In the genomic region with DNA sequence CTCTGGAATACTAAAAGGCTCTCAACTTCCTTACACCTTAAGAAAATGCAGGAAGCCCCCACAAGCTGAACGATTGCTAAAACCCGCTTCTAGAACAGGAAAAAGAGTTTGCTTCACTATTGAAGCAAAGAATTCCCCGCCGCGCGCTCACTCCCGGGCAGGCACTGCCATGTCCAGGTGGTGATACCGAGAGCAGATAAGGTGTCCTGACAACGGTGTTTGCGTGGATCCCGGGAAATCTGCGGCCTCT, we compare ENCODE assay signal across 8 cellular contexts. TPM values are rescaled to one million over a fixed set of nuclear protein-coding genes. Genes with fewer than 3 reads are reported as not detected.
DNase-seq lines count a peak whose midpoint lies in the region; ATAC-seq, FAIRE-seq and TF ChIP-seq lines count a peak whose summit lies in the region.

No MANE protein-coding gene starts in this region.

- H3K4me3 ChIP-seq in SJCRH30 (peak overlapping the region; percentile 84), H1 (ENCODE audit: extremely low read depth in 1 of 4, insufficient read depth in 2 of 4, low read depth in 3 of 4, low read length in 4 of 4) (peak overlapping the region; percentile 63 to 98 (median 68))

- H3K4me2 ChIP-seq in H1 (ENCODE audit: insufficient read depth in 1 of 2, low read depth in 2 of 2, low read length in 2 of 2): peak overlapping the region; percentile 68 to 98

- no peak for TF ChIP-seq EP300 in H1 (IDR thresholded peaks at IDR 0.05; ENCODE audit: borderline replicate concordance in 1 of 2, low read depth in 2 of 2, low read length in 2 of 2)

- H2AFZ ChIP-seq in H1 (ENCODE audit: low read length): no peak overlapping the region

- CTCF ChIA-PET in H1 (lab: Charles Lee; ENCODE audit: partially characterized antibody): interaction anchor here (0.9 to 3.3 kb wide), 10 partner anchors 10 to 192 kb away, joined by 3 to 20 read pairs (median 6); no protein-coding TSS in a partner anchor

- no peak overlapping the region for H3K4ac ChIP-seq in H1 (replicated peaks; ENCODE audit: insufficient read length, low read depth, low read length)

- no peak overlapping the region for H2BK5ac ChIP-seq in H1 (ENCODE audit: low read depth, low read length)

- no peak overlapping the region for H3K56ac ChIP-seq in H1 (replicated peaks; ENCODE audit: insufficient read length, low read depth, low read length)

- H2BK15ac ChIP-seq in H1 (ENCODE audit: low read length): no peak overlapping the region

- no peak overlapping the region for H4K91ac ChIP-seq in H1 (replicated peaks; ENCODE audit: insufficient read length, low read length)

- peaks cover 19% of the 10 kb centered on the region for H3K23me2 ChIP-seq in H1 (ENCODE audit: low read depth, low read length)

- no peaks in the 10 kb centered on the region for H3K36me3 ChIP-seq in SJCRH30
- H3K36me3 ChIP-seq in H1 (ENCODE audit: control insufficient read depth in 2 of 4, insufficient read depth in 4 of 4, low read length in 3 of 4): no peaks in the 10 kb centered on the region

- H3K18ac ChIP-seq in H1 (ENCODE audit: extremely low read depth, low read length): peak overlapping the region; percentile 80; the same call in 1 of the 2 replicates

- peak overlapping the region; percentile 85 for H3K4me3 Mint-ChIP-seq in natural killer cell

- no peaks in the 10 kb centered on the region; the same call in 1 of the 2 replicates for H3K79me1 ChIP-seq in H1 (ENCODE audit: low read depth, low read length)

- TF ChIP-seq RAD21 in H1 (IDR thresholded peaks at IDR 0.05 in 1 of 2, conservative IDR thresholded peaks at IDR 0.05 in 1 of 2; ENCODE audit: low read depth in 2 of 2, low read length in 2 of 2): no peak

- peaks cover 34 to 49% of the 10 kb centered on the region in 2 donors for H3K27me3 Mint-ChIP-seq in natural killer cell (ENCODE audit: low read depth in 2 of 2)

- H3K36me3 Mint-ChIP-seq in natural killer cell: no peaks in the 10 kb centered on the region

- 3% methylated on average over 12 of the region's 12 CpGs; no CpG with 5 or more reads in 1 of the 2 experiments for WGBS in H1 (ENCODE audit: extremely low coverage in 1 of 2, insufficient coverage in 1 of 2, insufficient read length in 1 of 2, insufficient replicate concordance in 2 of 2, low coverage in 1 of 2, low lambda C conversion rate in 2 of 2, missing lambda C conversion rate in 1 of 2), 2 experiments

- TF ChIP-seq POLR2A in H1 (IDR thresholded peaks at IDR 0.05; ENCODE audit: control extremely low read depth in 1 of 2, low read depth in 2 of 2, low read length in 2 of 2): no peak

- peak overlapping the region in 1 of 4 experiments; percentile 39; a peak in 2 of 7 replicates for H3K9ac ChIP-seq in H1 (replicated peaks in 1 of 4; ENCODE audit: extremely low read depth in 1 of 4, low read depth in 3 of 4, low read length in 3 of 4)

- H4K20me1 ChIP-seq in H1 (replicated peaks in 1 of 2; ENCODE audit: control insufficient read depth in 1 of 2, insufficient read depth in 2 of 2, low read length in 2 of 2): no peaks in the 10 kb centered on the region

- H3K27ac Mint-ChIP-seq in natural killer cell: no peak overlapping the region

- peak; percentile 1 for ATAC-seq in GM19455 (IDR thresholded peaks at IDR 0.05; ENCODE audit: unreplicated experiment)
- no peak for ATAC-seq in natural killer cell

- peaks cover 0 to 29% of the 10 kb centered on the region in 2 experiments; a peak in 2 of 4 replicates for H3K79me2 ChIP-seq in H1 (ENCODE audit: control insufficient read depth in 1 of 2, insufficient read depth in 2 of 2, low read length in 2 of 2)

- H4K5ac ChIP-seq in H1 (ENCODE audit: insufficient read length, low read depth, low read length): no peak overlapping the region

- POLR2A ChIA-PET in H1 (lab: Charles Lee; ENCODE audit: partially characterized antibody): interaction anchor here (1.2 to 1.6 kb wide), 4 partner anchors 10 to 229 kb away, joined by 3 read pairs; a partner anchor contains a TSS

- H3K9me3 ChIP-seq in SJCRH30 (replicated peaks) (no peaks in the 10 kb centered on the region), H1 (ENCODE audit: insufficient read depth in 2 of 2, low read depth in 1 of 2, low read length in 1 of 2) (no peaks in the 10 kb centered on the region)

- FAIRE-seq in H1 (lab: Jason Lieb, UNC): no peak

- H3K4me1 ChIP-seq in SJCRH30 (peaks cover 6% of the 10 kb centered on the region; the same call in 1 of the 2 replicates), H1 (replicated peaks in 1 of 4; ENCODE audit: control insufficient read depth in 3 of 4, insufficient read depth in 4 of 4, low read length in 3 of 4) (peaks cover 13 to 17% (median 16%) of the 10 kb centered on the region in 4 experiments)

- no peak overlapping the region for H3K23ac ChIP-seq in H1 (ENCODE audit: insufficient read length)

- DNase-seq in ACHN (peak; percentile 8), SJCRH30 (no peak), H1 (ENCODE audit: low read depth in 1 of 2, low spot score in 2 of 2) (no peak), natural killer cell (no peak), NCI-H1092 treated with DMSO at 0.1 percent for 48 hours (lab: John Stamatoyannopoulos, UW) (no peak), DMS114 treated with DMSO at 0.1 percent for 48 hours (lab: John Stamatoyannopoulos, UW; ENCODE audit: unreplicated experiment) (no peak), posterior vena cava (ENCODE audit: low spot score) (no peak)

- H2AK5ac ChIP-seq in H1 (ENCODE audit: low read depth, low read length): no peak overlapping the region

- 0 out of 2 replicates have a peak overlapping the region, but pooled peaks have one; percentile 42 for H2BK12ac ChIP-seq in H1 (ENCODE audit: low read depth, low read length)

- H2BK120ac ChIP-seq in H1 (replicated peaks; ENCODE audit: low read depth, low read length): no peak overlapping the region

- in situ Hi-C loops in ACHN (cut with HindIII; ENCODE audit: low pct_ligation_motif_present, low pct_unique_long_range_greater_than_20kb, low sequenced_read_pairs): no loop called here

- no peak overlapping the region for H3K14ac ChIP-seq in H1 (ENCODE audit: insufficient read length)

- no peak overlapping the region for H2BK20ac ChIP-seq in H1 (ENCODE audit: low read length)

- H4K8ac ChIP-seq in H1 (ENCODE audit: extremely low read depth, insufficient read depth, low read length): no peak overlapping the region; the same call in 1 of the 2 replicates

- H3K4me1 Mint-ChIP-seq in natural killer cell: peaks cover 9 to 24% of the 10 kb centered on the region in 2 donors

- no peaks in the 10 kb centered on the region for H3K9me3 Mint-ChIP-seq in natural killer cell

- TF ChIP-seq CTCF in H1 (IDR thresholded peaks at IDR 0.05; ENCODE audit: control extremely low read depth in 1 of 3, insufficient read depth in 1 of 3, low read depth in 1 of 3, low read length in 3 of 3) (no peak), natural killer cell (IDR thresholded peaks at IDR 0.05) (no peak)

- intact Hi-C loops in natural killer cell (cut with micrococcal nuclease) (no loop called here), posterior vena cava (cut with DNase I) (no loop called here)

- H3K27ac ChIP-seq in SJCRH30 (peak overlapping the region; percentile 89), H1 (ENCODE audit: low read depth, low read length) (no peak overlapping the region)

- H3K27me3 ChIP-seq in SJCRH30 (no peaks in the 10 kb centered on the region), H1 (replicated peaks in 1 of 4; ENCODE audit: control insufficient read depth in 3 of 4, extremely low read depth in 1 of 4, insufficient read depth in 3 of 4, low read length in 3 of 4) (peaks cover 2 to 19% (median 16%) of the 10 kb centered on the region in 4 experiments)

RNA-seq across cellular contexts. Expression of a gene that starts 1.1 kb away (rescaled TPM):
- total RNA-seq in SJCRH30 (2014; rRNA removed; shearing (Covaris generic)): 61.3 and 63.8 TPM in 2 replicates
- total RNA-seq in H1 (2021; fragmentation: NEBNext Ultra II Directional; extraction: Animal tissue kit (Norgen Biotek cat#: 25700)): 29.7 and 30.8 TPM in 2 replicates
- polyA plus RNA-seq in H1 (2011; rRNA removed): 3.2 and 7.2 TPM in 2 replicates
- 7.5 TPM for polyA plus RNA-seq in H1 (2011; cell fraction: cytosol; rRNA removed)
- 2.0 TPM for polyA plus RNA-seq in H1 (2011; cell fraction: nucleus; rRNA removed)
- 8.5 to 20.4 TPM (median 10.9 TPM) in 4 replicates for polyA plus RNA-seq in H1 (2012, experiment 1 of 2)
- 6.3 TPM for polyA plus RNA-seq in H1 (2012, experiment 2 of 2)
- polyA plus RNA-seq in H1 (2013, experiment 1 of 2): 8.4 TPM
- polyA plus RNA-seq in H1 (2013, experiment 2 of 2): 9.4 TPM
- 11.6 and 16.0 TPM in 2 replicates for polyA minus RNA-seq in H1 (2011; rRNA and poly(A)+ RNA removed)
- 8.2 TPM for polyA minus RNA-seq in H1 (2011; cell fraction: cytosol; rRNA and poly(A)+ RNA removed)
- polyA minus RNA-seq in H1 (2011; cell fraction: nucleus; rRNA and poly(A)+ RNA removed): 7.1 TPM
- total RNA-seq in natural killer cell (1 to 10 TPM in 2 of 3 donors, under 1 TPM in 1; 0.43 to 4.4 (median 1.8) TPM), posterior vena cava (10 to 100 TPM; 21.7 to 31.3 TPM)

RNA-seq across cellular contexts. Expression of a gene that starts 22.0 kb away (rescaled TPM):
- total RNA-seq in SJCRH30 (2014; rRNA removed; shearing (Covaris generic)): 0.18 and 0.73 TPM in 2 replicates
- total RNA-seq in H1 (2021; fragmentation: NEBNext Ultra II Directional; extraction: Animal tissue kit (Norgen Biotek cat#: 25700)): 11.0 and 12.8 TPM in 2 replicates
- 5.9 and 6.2 TPM in 2 replicates for polyA plus RNA-seq in H1 (2011; rRNA removed)
- polyA plus RNA-seq in H1 (2011; cell fraction: cytosol; rRNA removed): 10.0 TPM
- 24.0 TPM for polyA plus RNA-seq in H1 (2011; cell fraction: nucleus; rRNA removed)
- 10.8 to 15.1 TPM (median 13.2 TPM) in 4 replicates for polyA plus RNA-seq in H1 (2012, experiment 1 of 2)
- polyA plus RNA-seq in H1 (2012, experiment 2 of 2): 1.4 TPM
- 11.1 TPM for polyA plus RNA-seq in H1 (2013, experiment 1 of 2)
- polyA plus RNA-seq in H1 (2013, experiment 2 of 2): 8.7 TPM
- polyA minus RNA-seq in H1 (2011; rRNA and poly(A)+ RNA removed): 13.1 and 23.8 TPM in 2 replicates
- polyA minus RNA-seq in H1 (2011; cell fraction: cytosol; rRNA and poly(A)+ RNA removed): 12.9 TPM
- 22.4 TPM for polyA minus RNA-seq in H1 (2011; cell fraction: nucleus; rRNA and poly(A)+ RNA removed)
- total RNA-seq in natural killer cell: 1 to 10 TPM; 4.5 to 9.0 (median 4.6) TPM
- total RNA-seq in posterior vena cava: 10 to 100 TPM; 14.6 to 16.0 TPM

RNA-seq across cellular contexts. Expression of a gene that starts 58.4 kb away (rescaled TPM):
- total RNA-seq in SJCRH30 (2014; rRNA removed; shearing (Covaris generic)): 50.4 and 54.5 TPM in 2 replicates
- total RNA-seq in H1 (2021; fragmentation: NEBNext Ultra II Directional; extraction: Animal tissue kit (Norgen Biotek cat#: 25700)): 13.4 and 15.2 TPM in 2 replicates
- polyA plus RNA-seq in H1 (2011; rRNA removed): 4.5 and 8.5 TPM in 2 replicates
- polyA plus RNA-seq in H1 (2011; cell fraction: cytosol; rRNA removed): 8.4 TPM
- 4.2 TPM for polyA plus RNA-seq in H1 (2011; cell fraction: nucleus; rRNA removed)
- polyA plus RNA-seq in H1 (2012, experiment 1 of 2): 6.2 to 7.9 TPM (median 7.8 TPM) in 4 replicates
- 2.9 TPM for polyA plus RNA-seq in H1 (2012, experiment 2 of 2)
- 13.5 TPM for polyA plus RNA-seq in H1 (2013, experiment 1 of 2)
- polyA plus RNA-seq in H1 (2013, experiment 2 of 2): 12.9 TPM
- 7.7 and 13.3 TPM in 2 replicates for polyA minus RNA-seq in H1 (2011; rRNA and poly(A)+ RNA removed)
- polyA minus RNA-seq in H1 (2011; cell fraction: cytosol; rRNA and poly(A)+ RNA removed): 4.8 TPM
- polyA minus RNA-seq in H1 (2011; cell fraction: nucleus; rRNA and poly(A)+ RNA removed): 7.2 TPM
- total RNA-seq in natural killer cell: 10 to 100 TPM; 34.1 to 58.1 (median 45.9) TPM
- 10 to 100 TPM; 39.8 to 43.8 TPM for total RNA-seq in posterior vena cava
